Comparison of ENCODE assay signal across 1 cellular context in the genomic region with DNA sequence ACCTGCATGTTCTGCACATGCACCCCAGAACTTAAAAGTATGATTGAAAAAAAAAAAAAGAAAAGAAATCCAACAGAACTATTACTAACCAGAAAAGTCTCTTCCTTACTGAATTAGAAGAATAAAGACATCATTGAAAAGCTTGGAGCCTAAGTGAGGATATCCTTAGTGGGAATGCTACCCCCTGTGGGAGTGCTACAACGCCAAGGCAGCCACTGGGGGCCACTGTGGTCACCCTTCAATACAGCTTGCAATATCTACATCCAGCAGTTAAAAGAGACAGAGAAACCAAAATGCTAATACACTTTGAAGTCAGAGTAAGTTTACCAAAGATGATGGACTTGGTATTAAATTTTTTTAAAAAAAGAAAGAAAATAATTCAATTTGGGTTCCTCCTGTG.
TF ChIP-seq lines count a peak whose summit lies in the region.

No MANE protein-coding gene starts in this region.

TF ChIP-seq in GM12878, 131 proteins besides CTCF, POLR2A, EP300 and RAD21:
- TF ChIP-seq NR2F1 (conservative IDR thresholded peaks at IDR 0.05) = no peak
- TF ChIP-seq, protein P1, sequence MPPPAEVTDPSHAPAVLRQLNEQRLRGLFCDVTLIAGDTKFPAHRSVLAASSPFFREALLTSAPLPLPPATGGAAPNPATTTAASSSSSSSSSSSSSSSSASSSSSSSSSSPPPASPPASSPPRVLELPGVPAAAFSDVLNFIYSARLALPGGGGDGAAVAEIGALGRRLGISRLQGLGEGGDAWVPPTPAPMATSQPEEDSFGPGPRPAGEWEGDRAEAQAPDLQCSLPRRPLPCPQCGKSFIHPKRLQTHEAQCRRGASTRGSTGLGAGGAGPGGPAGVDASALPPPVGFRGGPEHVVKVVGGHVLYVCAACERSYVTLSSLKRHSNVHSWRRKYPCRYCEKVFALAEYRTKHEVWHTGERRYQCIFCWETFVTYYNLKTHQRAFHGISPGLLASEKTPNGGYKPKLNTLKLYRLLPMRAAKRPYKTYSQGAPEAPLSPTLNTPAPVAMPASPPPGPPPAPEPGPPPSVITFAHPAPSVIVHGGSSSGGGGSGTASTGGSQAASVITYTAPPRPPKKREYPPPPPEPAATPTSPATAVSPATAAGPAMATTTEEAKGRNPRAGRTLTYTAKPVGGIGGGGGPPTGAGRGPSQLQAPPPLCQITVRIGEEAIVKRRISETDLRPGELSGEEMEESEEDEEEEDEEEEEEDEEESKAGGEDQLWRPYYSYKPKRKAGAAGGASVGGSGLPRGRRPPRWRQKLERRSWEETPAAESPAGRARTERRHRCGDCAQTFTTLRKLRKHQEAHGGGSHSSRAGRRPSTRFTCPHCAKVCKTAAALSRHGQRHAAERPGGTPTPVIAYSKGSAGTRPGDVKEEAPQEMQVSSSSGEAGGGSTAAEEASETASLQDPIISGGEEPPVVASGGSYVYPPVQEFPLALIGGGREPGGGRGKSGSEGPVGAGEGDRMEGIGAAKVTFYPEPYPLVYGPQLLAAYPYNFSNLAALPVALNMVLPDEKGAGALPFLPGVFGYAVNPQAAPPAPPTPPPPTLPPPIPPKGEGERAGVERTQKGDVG (CRISPR knock-in tag; IDR thresholded peaks at IDR 0.05) = no peak
- TF ChIP-seq, protein P2, sequence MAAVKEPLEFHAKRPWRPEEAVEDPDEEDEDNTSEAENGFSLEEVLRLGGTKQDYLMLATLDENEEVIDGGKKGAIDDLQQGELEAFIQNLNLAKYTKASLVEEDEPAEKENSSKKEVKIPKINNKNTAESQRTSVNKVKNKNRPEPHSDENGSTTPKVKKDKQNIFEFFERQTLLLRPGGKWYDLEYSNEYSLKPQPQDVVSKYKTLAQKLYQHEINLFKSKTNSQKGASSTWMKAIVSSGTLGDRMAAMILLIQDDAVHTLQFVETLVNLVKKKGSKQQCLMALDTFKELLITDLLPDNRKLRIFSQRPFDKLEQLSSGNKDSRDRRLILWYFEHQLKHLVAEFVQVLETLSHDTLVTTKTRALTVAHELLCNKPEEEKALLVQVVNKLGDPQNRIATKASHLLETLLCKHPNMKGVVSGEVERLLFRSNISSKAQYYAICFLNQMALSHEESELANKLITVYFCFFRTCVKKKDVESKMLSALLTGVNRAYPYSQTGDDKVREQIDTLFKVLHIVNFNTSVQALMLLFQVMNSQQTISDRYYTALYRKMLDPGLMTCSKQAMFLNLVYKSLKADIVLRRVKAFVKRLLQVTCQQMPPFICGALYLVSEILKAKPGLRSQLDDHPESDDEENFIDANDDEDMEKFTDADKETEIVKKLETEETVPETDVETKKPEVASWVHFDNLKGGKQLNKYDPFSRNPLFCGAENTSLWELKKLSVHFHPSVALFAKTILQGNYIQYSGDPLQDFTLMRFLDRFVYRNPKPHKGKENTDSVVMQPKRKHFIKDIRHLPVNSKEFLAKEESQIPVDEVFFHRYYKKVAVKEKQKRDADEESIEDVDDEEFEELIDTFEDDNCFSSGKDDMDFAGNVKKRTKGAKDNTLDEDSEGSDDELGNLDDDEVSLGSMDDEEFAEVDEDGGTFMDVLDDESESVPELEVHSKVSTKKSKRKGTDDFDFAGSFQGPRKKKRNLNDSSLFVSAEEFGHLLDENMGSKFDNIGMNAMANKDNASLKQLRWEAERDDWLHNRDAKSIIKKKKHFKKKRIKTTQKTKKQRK (IDR thresholded peaks at IDR 0.05; ENCODE audit: low read depth, low read length) = no peak
TF ChIP-seq in GM12878: peak in this region for 0.
